8 cellular contexts compared by ENCODE assay signal in the genomic region with DNA sequence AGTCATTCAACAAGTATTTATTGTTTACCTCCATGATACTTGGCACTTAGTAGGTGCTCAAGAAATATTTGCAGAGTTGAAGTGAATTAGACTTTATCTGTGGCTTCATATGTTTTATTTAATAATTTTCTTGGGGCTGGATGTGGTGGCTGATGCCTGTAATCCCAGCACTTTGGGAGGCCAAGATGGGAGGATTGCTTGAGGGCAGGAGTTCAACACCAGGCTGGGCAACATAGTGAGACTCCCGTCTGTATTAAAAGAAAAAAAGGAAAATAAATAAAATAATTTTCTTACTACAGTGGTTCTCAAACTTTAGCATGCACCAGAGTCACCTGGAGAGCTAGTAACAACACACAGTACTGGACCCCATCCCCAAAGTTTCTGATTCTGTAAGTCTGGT. TPM values are rescaled to one million over a fixed set of nuclear protein-coding genes. Genes with fewer than 3 reads are reported as not detected.
DNase-seq lines count a peak whose midpoint lies in the region; ATAC-seq and TF ChIP-seq lines count a peak whose summit lies in the region.

No MANE protein-coding gene starts in this region.

- dilution Hi-C loops in IMR-90 (cut with HindIII; ENCODE audit: low sequenced_read_pairs, unreplicated experiment): no loop called here

- TF ChIP-seq POLR2A in IMR-90 (IDR thresholded peaks at IDR 0.05; ENCODE audit: low read depth, low read length): no peak
- no peak for TF ChIP-seq POLR2A in breast epithelium (IDR thresholded peaks at IDR 0.05)

- H3K79me1 ChIP-seq in IMR-90 (ENCODE audit: low read depth in 1 of 2, low read length in 2 of 2): peaks cover 0 to 4% of the 10 kb centered on the region in 2 experiments; a peak in 3 of 4 replicates

- no peak overlapping the region for H3K14ac ChIP-seq in IMR-90 (replicated peaks; ENCODE audit: low read depth, low read length)

- CTCF ChIA-PET in IMR-90 (lab: Yijun Ruan, JAX): interaction anchor here (0.6 kb wide), 1 partner anchor 24 kb away, joined by 7 read pairs; no protein-coding TSS in a partner anchor

- H2BK120ac ChIP-seq in IMR-90 (ENCODE audit: low read depth, low read length): no peak overlapping the region

- H3K4ac ChIP-seq in IMR-90 (ENCODE audit: low read depth, low read length): peak overlapping the region; percentile 86; the same call in 1 of the 2 replicates

- H3K9ac ChIP-seq in IMR-90 (ENCODE audit: low read depth, low read length) (peak overlapping the region; percentile 89), mucosa of stomach (ENCODE audit: low read length) (peak overlapping the region; percentile 88)

- peak overlapping the region; percentile 93 for H4K5ac ChIP-seq in IMR-90 (ENCODE audit: low read depth, low read length)

- H3K27ac ChIP-seq in 22Rv1: peak overlapping the region; percentile 73
- no peak overlapping the region; the same call in 1 of the 2 replicates for H3K27ac ChIP-seq in IMR-90 (ENCODE audit: insufficient read depth, low read length)
- H3K27ac ChIP-seq in breast epithelium: peak overlapping the region in 1 of 2 donors; percentile 92

- H3K9me3 ChIP-seq in IMR-90 (ENCODE audit: control insufficient read depth, insufficient read depth, low read length): no peaks in the 10 kb centered on the region
- H3K9me3 ChIP-seq in breast epithelium: no peaks in the 10 kb centered on the region
- H3K9me3 ChIP-seq in mucosa of stomach (ENCODE audit: control insufficient read depth, low read length): no peaks in the 10 kb centered on the region

- TF ChIP-seq RAD21 in IMR-90 (IDR thresholded peaks at IDR 0.05; ENCODE audit: low read length): no peak

- H3K27me3 ChIP-seq in IMR-90 (ENCODE audit: control insufficient read depth, insufficient read depth, low read length) (no peaks in the 10 kb centered on the region), breast epithelium (no peaks in the 10 kb centered on the region), mucosa of stomach (ENCODE audit: control insufficient read depth, insufficient read depth, low read length) (no peaks in the 10 kb centered on the region)

- no peak for DNase-seq in IMR-90
- DNase-seq in breast epithelium (ENCODE audit: low spot score in 2 of 2): no peak
- no peak for DNase-seq in NCI-H748 (lab: John Stamatoyannopoulos, UW; ENCODE audit: unreplicated experiment)
- no peak for DNase-seq in SKM-1 (lab: John Stamatoyannopoulos, UW; ENCODE audit: unreplicated experiment)

- no peak overlapping the region for H2AFZ ChIP-seq in IMR-90 (replicated peaks; ENCODE audit: low read length, poor library complexity)

- in situ Hi-C loops in IMR-90 (cut with MboI; ENCODE audit: low sequenced_read_pairs): no loop called here

- intact Hi-C loops in IMR-90 (cut with micrococcal nuclease) (loop anchor here (1.0 to 5.0 kb wide), 2 partner anchors 40 to 344 kb away; partner anchors contain the start of genes AHSA1, SNW1 and VIPAS39), breast epithelium (cut with DNase I; ENCODE audit: low total_unique reads) (no loop called here)

- peak overlapping the region; percentile 98 for H4K8ac ChIP-seq in IMR-90 (ENCODE audit: low read depth in 2 of 2, low read length in 2 of 2)

- H2BK15ac ChIP-seq in IMR-90 (ENCODE audit: low read depth, low read length): no peak overlapping the region

- POLR2A ChIA-PET in IMR-90 (lab: Charles Lee; ENCODE audit: unreplicated experiment): no interaction called here

- H3K18ac ChIP-seq in IMR-90 (ENCODE audit: low read depth, low read length): no peak overlapping the region

- no peaks in the 10 kb centered on the region for H4K20me1 ChIP-seq in IMR-90 (ENCODE audit: insufficient read depth, low read length)

- no peak overlapping the region for H3K4me3 ChIP-seq in IMR-90 (ENCODE audit: insufficient read depth, low read depth, low read length)
- H3K4me3 ChIP-seq in breast epithelium: peak overlapping the region; percentile 58 to 93 (median 70)
- H3K4me3 ChIP-seq in mucosa of stomach (ENCODE audit: low read length): peak overlapping the region; percentile 96

- no peaks in the 10 kb centered on the region for H3K9me1 ChIP-seq in IMR-90 (ENCODE audit: insufficient read depth, low read length)

- no peak overlapping the region for H2BK5ac ChIP-seq in IMR-90 (ENCODE audit: low read depth, low read length, poor library complexity, severe bottlenecking)

- no peak overlapping the region; the same call in 1 of the 2 replicates for H3K23ac ChIP-seq in IMR-90 (ENCODE audit: low read depth, low read length)

- peak overlapping the region; percentile 94 for H3K4me2 ChIP-seq in IMR-90 (ENCODE audit: low read depth, low read length)

- no CpG with 5 or more reads among the region's 1 CpG for WGBS in IMR-90 (ENCODE audit: extremely low coverage in 2 of 2, insufficient read length in 1 of 2), 2 experiments

- ATAC-seq in IMR-90 (ENCODE audit: low read depth) (no peak), HG03571 (IDR thresholded peaks at IDR 0.05; ENCODE audit: unreplicated experiment) (no peak), HG03097 (IDR thresholded peaks at IDR 0.05; ENCODE audit: low FRiP score, unreplicated experiment) (no peak)

- H3K4me1 ChIP-seq in IMR-90 (ENCODE audit: control insufficient read depth, insufficient read depth, low read length): peaks cover 3% of the 10 kb centered on the region
- H3K4me1 ChIP-seq in breast epithelium: no peaks in the 10 kb centered on the region
- H3K4me1 ChIP-seq in mucosa of stomach (ENCODE audit: control insufficient read depth, insufficient read depth, low read length): peaks cover 6% of the 10 kb centered on the region

- H4K91ac ChIP-seq in IMR-90 (ENCODE audit: insufficient read depth, low read depth, low read length): no peak overlapping the region

- no peaks in the 10 kb centered on the region for H3K36me3 ChIP-seq in IMR-90 (ENCODE audit: control insufficient read depth, insufficient read depth, low read length)
- H3K36me3 ChIP-seq in breast epithelium: no peaks in the 10 kb centered on the region
- H3K36me3 ChIP-seq in mucosa of stomach (ENCODE audit: control insufficient read depth, insufficient read depth, low read length): no peaks in the 10 kb centered on the region

- no peak overlapping the region for H2BK20ac ChIP-seq in IMR-90 (ENCODE audit: low read depth, low read length)

- TF ChIP-seq CTCF in 22Rv1 (IDR thresholded peaks at IDR 0.05) (no peak), IMR-90 (conservative IDR thresholded peaks at IDR 0.05; ENCODE audit: low read depth, low read length) (no peak), breast epithelium (IDR thresholded peaks at IDR 0.05) (no peak)

- no peak overlapping the region for H2AK9ac ChIP-seq in IMR-90 (replicated peaks; ENCODE audit: low read depth, low read length, poor library complexity)

- BruUV-seq in IMR-90 (replicated peaks; lab: Mats Ljungman, UMichigan): no TSS peak

- H2AK5ac ChIP-seq in IMR-90 (ENCODE audit: low read depth, low read length): no peak overlapping the region

- no peak overlapping the region for H3K56ac ChIP-seq in IMR-90 (ENCODE audit: extremely low read depth, insufficient read depth, low read length)

TF ChIP-seq in IMR-90, 13 proteins besides CTCF, POLR2A, EP300 and RAD21:
- TF ChIP-seq MXI1 (IDR thresholded peaks at IDR 0.05; ENCODE audit: borderline replicate concordance, low read depth, low read length): no peak
- no peak for TF ChIP-seq CHD1 (IDR thresholded peaks at IDR 0.05; ENCODE audit: low read depth, low read length)
- no peak for TF ChIP-seq RFX5 (IDR thresholded peaks at IDR 0.05; ENCODE audit: low read depth, low read length)
- no peak for TF ChIP-seq NFE2L2 (IDR thresholded peaks at IDR 0.05; ENCODE audit: low read depth, low read length)
- TF ChIP-seq, protein P1, sequence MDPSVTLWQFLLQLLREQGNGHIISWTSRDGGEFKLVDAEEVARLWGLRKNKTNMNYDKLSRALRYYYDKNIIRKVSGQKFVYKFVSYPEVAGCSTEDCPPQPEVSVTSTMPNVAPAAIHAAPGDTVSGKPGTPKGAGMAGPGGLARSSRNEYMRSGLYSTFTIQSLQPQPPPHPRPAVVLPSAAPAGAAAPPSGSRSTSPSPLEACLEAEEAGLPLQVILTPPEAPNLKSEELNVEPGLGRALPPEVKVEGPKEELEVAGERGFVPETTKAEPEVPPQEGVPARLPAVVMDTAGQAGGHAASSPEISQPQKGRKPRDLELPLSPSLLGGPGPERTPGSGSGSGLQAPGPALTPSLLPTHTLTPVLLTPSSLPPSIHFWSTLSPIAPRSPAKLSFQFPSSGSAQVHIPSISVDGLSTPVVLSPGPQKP (IDR thresholded peaks at IDR 0.05; ENCODE audit: borderline replicate concordance, low read depth, low read length): no peak
- no peak for TF ChIP-seq CEBPB (IDR thresholded peaks at IDR 0.05; ENCODE audit: low read depth, low read length)
- no peak for TF ChIP-seq RCOR1 (IDR thresholded peaks at IDR 0.05; ENCODE audit: insufficient replicate concordance, low read length)
- TF ChIP-seq FOS (IDR thresholded peaks at IDR 0.05; ENCODE audit: low read depth, low read length): no peak
- TF ChIP-seq BHLHE40 (IDR thresholded peaks at IDR 0.05; ENCODE audit: low read depth, low read length): no peak
- TF ChIP-seq SMC3 (IDR thresholded peaks at IDR 0.05; ENCODE audit: low read depth, low read length): no peak
- TF ChIP-seq, protein P2, sequence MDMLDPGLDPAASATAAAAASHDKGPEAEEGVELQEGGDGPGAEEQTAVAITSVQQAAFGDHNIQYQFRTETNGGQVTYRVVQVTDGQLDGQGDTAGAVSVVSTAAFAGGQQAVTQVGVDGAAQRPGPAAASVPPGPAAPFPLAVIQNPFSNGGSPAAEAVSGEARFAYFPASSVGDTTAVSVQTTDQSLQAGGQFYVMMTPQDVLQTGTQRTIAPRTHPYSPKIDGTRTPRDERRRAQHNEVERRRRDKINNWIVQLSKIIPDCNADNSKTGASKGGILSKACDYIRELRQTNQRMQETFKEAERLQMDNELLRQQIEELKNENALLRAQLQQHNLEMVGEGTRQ (IDR thresholded peaks at IDR 0.05; ENCODE audit: low read depth, low read length): no peak
- no peak for TF ChIP-seq MAZ (IDR thresholded peaks at IDR 0.05; ENCODE audit: borderline replicate concordance, low read depth, low read length)
- no peak for TF ChIP-seq MAFK (IDR thresholded peaks at IDR 0.05; ENCODE audit: low read depth, low read length)

RNA-seq across cellular contexts. Expression of gene ADCK1, which starts 0.9 kb away (rescaled TPM):
- total RNA-seq in IMR-90 (2012; rRNA removed) (1.1 and 1.6 TPM in 2 replicates), breast epithelium (1 to 10 TPM; 4.6 to 8.3 (median 4.9) TPM)
- 3.6 and 4.6 TPM in 2 replicates for polyA plus RNA-seq in IMR-90 (2012; rRNA removed)
- 2.2 and 5.5 TPM in 2 replicates for polyA plus RNA-seq in IMR-90 (2012; cell fraction: cytosol; rRNA removed)
- 19.4 and 19.7 TPM in 2 replicates for polyA plus RNA-seq in IMR-90 (2012; cell fraction: nucleus; rRNA removed; ENCODE audit: low replicate concordance)

RNA-seq across cellular contexts. Expression of gene SNW1, which starts 39.9 kb away (rescaled TPM):
- total RNA-seq in IMR-90 (2012; rRNA removed) (30.6 and 50.3 TPM in 2 replicates), breast epithelium (10 to 100 TPM; 48.3 to 58.2 (median 54.4) TPM)
- 28.2 and 29.2 TPM in 2 replicates for polyA plus RNA-seq in IMR-90 (2012; rRNA removed)
- polyA plus RNA-seq in IMR-90 (2012; cell fraction: cytosol; rRNA removed): 3.2 and 7.4 TPM in 2 replicates
- polyA plus RNA-seq in IMR-90 (2012; cell fraction: nucleus; rRNA removed; ENCODE audit: low replicate concordance): 1.6 and 17.5 TPM in 2 replicates
